In genomic region chr14:103521438-103521961, GRCh38 we compare ENCODE assay signal across 6 cellular contexts. TPM values are rescaled to one million over a fixed set of nuclear protein-coding genes. Genes with fewer than 3 reads are reported as not detected.
DNase-seq lines count a peak whose midpoint lies in the region; ATAC-seq and TF ChIP-seq lines count a peak whose summit lies in the region.

No MANE protein-coding gene starts in this region.

- intact Hi-C loops in uterus (cut with DNase I; ENCODE audit: low total_unique reads), result loop anchor here (2.0 kb wide), 1 partner anchor 23 kb away; no protein-coding TSS in a partner anchor

- H3K4me3 ChIP-seq in BE2C (ENCODE audit: low read depth, low read length) (peak overlapping the region; percentile 78), NB4 (ENCODE audit: low read depth, low read length) (no peak overlapping the region), iPS-11a (ENCODE audit: low read depth, low read length) (peak overlapping the region; percentile 86), uterus (peak overlapping the region; percentile 49 to 51)

- H3K9me3 ChIP-seq in BE2C (no peaks in the 10 kb centered on the region), uterus (no peaks in the 10 kb centered on the region)

- H3K27ac ChIP-seq in uterus, result peak overlapping the region; percentile 82 to 84

- no peak for TF ChIP-seq CTCF in BE2C (IDR thresholded peaks at IDR 0.05; ENCODE audit: low read depth, low read length)
- TF ChIP-seq CTCF in NB4 (IDR thresholded peaks at IDR 0.05; ENCODE audit: low read depth, low read length), result no peak
- no peak for TF ChIP-seq CTCF in uterus (IDR thresholded peaks at IDR 0.05)

- H3K36me3 ChIP-seq in BE2C, result peaks cover 26% of the 10 kb centered on the region
- H3K36me3 ChIP-seq in uterus, result no peaks in the 10 kb centered on the region

- TF ChIP-seq POLR2A in NB4 (IDR thresholded peaks at IDR 0.05; ENCODE audit: extremely low read depth, insufficient read length), result no peak
- TF ChIP-seq POLR2A in uterus (IDR thresholded peaks at IDR 0.05), result peak in 1 of 2 donors; percentile 27

- no peak for ATAC-seq in GM18517 (IDR thresholded peaks at IDR 0.05; ENCODE audit: unreplicated experiment)

- H3K4me1 ChIP-seq in BE2C (peaks cover 28% of the 10 kb centered on the region), uterus (peaks cover 0 to 27% of the 10 kb centered on the region in 2 donors)

- H3K27me3 ChIP-seq in BE2C (peaks cover 10% of the 10 kb centered on the region), uterus (no peaks in the 10 kb centered on the region)

- DNase-seq in BE2C, result no peak
- DNase-seq in NB4 (ENCODE audit: low read depth), result peak; percentile 42
- no peak for DNase-seq in uterus
- DNase-seq in stimulated activated CD4-positive, alpha-beta T cell treated with anti-CD3 and anti-CD28 coated beads, Interleukin-4, amount 100 ng/mL, for 4 hours, result no peak

RNA-seq across cellular contexts. Expression of gene CKB, which starts 1.1 kb away (rescaled TPM):
- 1,667 TPM for polyA plus RNA-seq in BE2C (2012; ENCODE audit: insufficient read depth, insufficient read length, low read depth)
- 100 to 1,000 TPM in 3 of 4 donors, 10 to 100 TPM in 1; 96.2 to 291 (median 218) TPM for total RNA-seq in uterus

RNA-seq across cellular contexts. Expression of gene TRMT61A, which starts 7.5 kb away (rescaled TPM):
- polyA plus RNA-seq in BE2C (2012; ENCODE audit: insufficient read depth, insufficient read length, low read depth), result 137 TPM
- 10 to 100 TPM in 2 of 4 donors, 1 to 10 TPM in 2; 3.6 to 26.5 (median 8.7) TPM for total RNA-seq in uterus

RNA-seq across cellular contexts. Expression of gene BAG5, which starts 41.0 kb away (rescaled TPM):
- polyA plus RNA-seq in BE2C (2012; ENCODE audit: insufficient read depth, insufficient read length, low read depth), result 54.9 TPM
- total RNA-seq in uterus, result 10 to 100 TPM; 13.8 to 43.6 (median 33.1) TPM

RNA-seq across cellular contexts. Expression of gene COA8, which starts 41.3 kb away (rescaled TPM):
- polyA plus RNA-seq in BE2C (2012; ENCODE audit: insufficient read depth, insufficient read length, low read depth), result 43.8 TPM
- 10 to 100 TPM in 3 of 4 donors, not detected in 1; 26.9 to 51.5 (median 31.6) TPM for total RNA-seq in uterus
